ENCODE assay signal across 9 cellular contexts in the genomic region with DNA sequence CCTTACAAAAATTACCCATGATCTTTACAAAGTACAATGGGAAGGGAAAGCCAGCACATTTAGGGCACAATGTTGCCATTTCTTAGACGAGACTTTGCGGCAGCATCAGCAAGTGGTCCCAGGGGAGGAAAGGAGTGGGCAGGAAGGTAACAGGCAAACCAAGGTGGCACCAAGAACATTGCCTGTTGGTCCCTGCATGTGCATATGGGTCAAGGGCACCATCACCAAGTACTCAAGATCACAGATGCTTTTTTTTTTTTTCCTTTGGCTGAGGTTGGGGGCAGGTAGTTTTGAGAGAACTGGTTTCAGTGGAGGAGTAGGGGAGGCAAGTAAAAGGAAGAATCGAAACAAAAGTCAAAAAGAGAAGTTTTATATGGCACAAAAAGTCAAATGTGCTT. TPM values are rescaled to one million over a fixed set of nuclear protein-coding genes. Genes with fewer than 3 reads are reported as not detected.
A peak's percentile ranks its signal among the peaks of the same experiment; 100 is the strongest.
DNase-seq lines count a peak whose midpoint lies in the region; ATAC-seq lines count a peak whose summit lies in the region.
"Had no signal": no experiment of that assay in that cellular context is flagged by ENCODE, and none has a peak within 500 bp of the region (broad histone marks: within the 10 kb centered on the region; RNA-seq: fewer than 3 reads in every experiment).

No MANE protein-coding gene starts in this region.

- H3K36me3 Mint-ChIP-seq in activated T-cell treated with anti-CD3 and anti-CD28 coated beads, Interleukin-2, amount 50 U/mL, for 72 hours (ENCODE audit: insufficient read depth in 2 of 2): peaks cover 39 to 54% of the 10 kb centered on the region in 2 donors

- in situ Hi-C loops in KBM-7 (cut with MboI; ENCODE audit: low pct_unique_long_range_greater_than_20kb, low sequenced_read_pairs): no loop called here

- H3K9me3 Mint-ChIP-seq in activated T-cell treated with anti-CD3 and anti-CD28 coated beads, Interleukin-2, amount 50 U/mL, for 72 hours: no peaks in the 10 kb centered on the region

- DNase-seq in activated CD4-positive, alpha-beta T cell treated with anti-CD3 and anti-CD28 coated beads for 48 hours: peak; percentile 56
- no peak for DNase-seq in activated CD4-positive, alpha-beta T cell treated with anti-CD3 and anti-CD28 coated beads for 4 hours
- peak; percentile 58 to 59 for DNase-seq in activated T-cell treated with anti-CD3 and anti-CD28 coated beads, Interleukin-2, amount 50 U/mL, for 72 hours
- DNase-seq in stimulated activated naive CD4-positive, alpha-beta T cell treated with Interleukin-2 at 50 U/mL for 16 hours (lab: John Stamatoyannopoulos, UW): peak; percentile 19
- DNase-seq in KBM-7 (no peak), AML-193 (lab: John Stamatoyannopoulos, UW) (no peak)

- ATAC-seq in HG02759 (IDR thresholded peaks at IDR 0.05; ENCODE audit: unreplicated experiment) (peak; percentile 21), HG03108 (IDR thresholded peaks at IDR 0.05; ENCODE audit: unreplicated experiment) (no peak)
- ATAC-seq in activated T-cell treated with anti-CD3 and anti-CD28 coated beads, Interleukin-2, amount 50 U/mL, for 72 hours (replicated peaks in 1 of 2): peak; percentile 35 to 42

- H3K27me3 Mint-ChIP-seq in activated T-cell treated with anti-CD3 and anti-CD28 coated beads, Interleukin-2, amount 50 U/mL, for 72 hours (ENCODE audit: low read depth): no peaks in the 10 kb centered on the region

- H3K4me3 Mint-ChIP-seq in activated T-cell treated with anti-CD3 and anti-CD28 coated beads, Interleukin-2, amount 50 U/mL, for 72 hours: peak overlapping the region; percentile 91 to 93

- H3K4me1 Mint-ChIP-seq in activated T-cell treated with anti-CD3 and anti-CD28 coated beads, Interleukin-2, amount 50 U/mL, for 72 hours (ENCODE audit: low read depth): peaks cover 41% of the 10 kb centered on the region

- peak overlapping the region; percentile 98 for H3K27ac Mint-ChIP-seq in activated T-cell treated with anti-CD3 and anti-CD28 coated beads, Interleukin-2, amount 50 U/mL, for 72 hours

RNA-seq across cellular contexts. Expression of a gene that starts 0.8 kb away (rescaled TPM):
- total RNA-seq in activated T-cell treated with anti-CD3 and anti-CD28 coated beads, Interleukin-2, amount 50 U/mL, for 72 hours: 100 to 1,000 TPM; 444 to 460 TPM
- total RNA-seq: H1 had no signal

Comparison
In these comparisons a context has a peak if more than half of its experiments do, and no peak if none do; other contexts are left out.
1. DNase-seq: peak in activated CD4-positive, alpha-beta T cell treated with anti-CD3 and anti-CD28 coated beads for 48 hours (single experiment), activated T-cell treated with anti-CD3 and anti-CD28 coated beads, Interleukin-2, amount 50 U/mL, for 72 hours (2 of 2) and stimulated activated naive CD4-positive, alpha-beta T cell treated with Interleukin-2 at 50 U/mL for 16 hours (single experiment); none in activated CD4-positive, alpha-beta T cell treated with anti-CD3 and anti-CD28 coated beads for 4 hours (0 of 2), KBM-7 (single experiment) and AML-193 (0 of 2).